Comparison of ENCODE assay signal across 18 cellular contexts in the genomic region with DNA sequence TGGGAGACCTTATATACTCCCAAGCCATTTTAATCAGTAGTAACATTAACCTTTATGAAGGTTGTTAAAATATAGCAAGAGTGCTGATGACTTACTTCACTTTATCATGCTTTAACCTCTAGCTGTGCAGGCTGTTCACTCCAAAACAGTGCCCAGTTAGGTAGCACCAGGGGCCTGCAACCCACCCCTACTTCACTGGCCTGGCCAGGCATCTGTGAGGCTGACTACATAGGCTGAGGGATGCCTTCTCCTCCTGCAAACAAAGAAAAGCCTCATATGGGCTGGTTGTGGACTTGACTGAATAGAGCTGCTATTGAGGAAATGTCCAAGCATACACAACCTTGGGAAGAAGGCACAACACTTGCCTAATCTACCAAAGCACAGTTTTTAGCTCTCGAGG.
DNase-seq lines count a peak whose midpoint lies in the region; ATAC-seq and TF ChIP-seq lines count a peak whose summit lies in the region.
"Had no signal": no experiment of that assay in that cellular context is flagged by ENCODE, and none has a peak within 500 bp of the region (broad histone marks: within the 10 kb centered on the region; RNA-seq: fewer than 3 reads in every experiment).

No MANE protein-coding gene starts in this region.

- H3K27ac ChIP-seq in neuronal stem cell (replicated peaks; ENCODE audit: low read length): peak overlapping the region; percentile 65
- H3K27ac ChIP-seq: epithelial cell of prostate, HL-60 had no signal

- peaks cover 18 to 21% of the 10 kb centered on the region in 2 donors for H3K4me1 ChIP-seq in neuronal stem cell (ENCODE audit: control insufficient read depth in 2 of 2, insufficient read depth in 1 of 2, low read depth in 1 of 2, low read length in 2 of 2)

- H3K18ac ChIP-seq in neuronal stem cell (ENCODE audit: low read length): peak overlapping the region; percentile 9

- H2AFZ ChIP-seq in neuronal stem cell (ENCODE audit: low read length): no peak overlapping the region

- H3K4me3 ChIP-seq in neuronal stem cell (ENCODE audit: low read length in 2 of 2): no peak overlapping the region
- H3K4me3 ChIP-seq: heart right ventricle had no signal

- H3K14ac ChIP-seq in neuronal stem cell (ENCODE audit: low read length): no peak overlapping the region

- no peak overlapping the region for H3K4me2 ChIP-seq in neuronal stem cell (ENCODE audit: insufficient read depth, low read length, poor library complexity, severe bottlenecking)

- no peak overlapping the region for H2BK12ac ChIP-seq in neuronal stem cell (ENCODE audit: low read length)

- H3K9ac ChIP-seq in neuronal stem cell (ENCODE audit: low read depth, low read length, poor library complexity): no peak overlapping the region

- H3K4ac ChIP-seq in neuronal stem cell (ENCODE audit: low read length): no peak overlapping the region

- H4K91ac ChIP-seq in neuronal stem cell (ENCODE audit: low read depth, low read length, poor library complexity): no peak overlapping the region

- no peak overlapping the region for H2BK120ac ChIP-seq in neuronal stem cell (ENCODE audit: low read depth, low read length)

- H3K23ac ChIP-seq in neuronal stem cell (ENCODE audit: low read depth, low read length, poor library complexity): no peak overlapping the region

- no peaks in the 10 kb centered on the region for H3K79me1 ChIP-seq in neuronal stem cell (ENCODE audit: low read depth, low read length)

- no peaks in the 10 kb centered on the region for H3K9me3 ChIP-seq in neuronal stem cell (replicated peaks in 1 of 2; ENCODE audit: control insufficient read depth in 2 of 2, insufficient read depth in 1 of 2, low read depth in 1 of 2, low read length in 2 of 2)
- H3K9me3 ChIP-seq: heart right ventricle had no signal

- ATAC-seq in GM19324 (IDR thresholded peaks at IDR 0.05; ENCODE audit: low FRiP score, unreplicated experiment): peak; percentile 33
- ATAC-seq in HG02642 (IDR thresholded peaks at IDR 0.05; ENCODE audit: poor library complexity, unreplicated experiment): peak; percentile 33
- peak; percentile 13; the same call in 2 of the 3 replicates for ATAC-seq in SK-N-SH treated with all-trans-retinoic acid at 6 μM for 48 hours
- ATAC-seq: activated naive CD4-positive, alpha-beta T cell treated with anti-CD3 and anti-CD28 coated beads, Interleukin-2, amount 50 U/mL, for 72 hours; natural killer cell treated with Interleukin-12 subunit alpha and Interleukin-12 subunit beta and Interleukin-15 and Interleukin-18, amount 100 ng/mL, for 72 hours; stimulated activated naive CD8-positive, alpha-beta T cell treated with anti-CD3 and anti-CD28 coated beads, Interleukin-15, Interleukin-2, amounts not matched to agents 100 U/mL and 50 U/mL, for 24 hours had no signal

- no CpG with 5 or more reads among the region's 1 CpG for WGBS in neuronal stem cell (ENCODE audit: extremely low coverage in 2 of 2, insufficient read length in 2 of 2, insufficient replicate concordance in 1 of 2), 2 donors

- H2AK5ac ChIP-seq in neuronal stem cell (ENCODE audit: low read depth, low read length): no peak overlapping the region

- H2BK5ac ChIP-seq in neuronal stem cell (ENCODE audit: low read length): no peak overlapping the region

- no peaks in the 10 kb centered on the region for H3K27me3 ChIP-seq in neuronal stem cell (ENCODE audit: control insufficient read depth in 3 of 3, insufficient read depth in 3 of 3, low read depth in 1 of 3, low read length in 3 of 3)
- H3K27me3 ChIP-seq: heart right ventricle had no signal

- H4K8ac ChIP-seq in neuronal stem cell (ENCODE audit: low read depth, low read length): no peak overlapping the region

- no peak overlapping the region for H2BK15ac ChIP-seq in neuronal stem cell (ENCODE audit: low read length)

- H3K36me3 ChIP-seq in neuronal stem cell (replicated peaks in 1 of 2; ENCODE audit: control insufficient read depth in 2 of 2, insufficient read depth in 2 of 2, low read length in 2 of 2): peaks cover 0 to 26% of the 10 kb centered on the region in 2 donors
- H3K36me3 ChIP-seq: heart right ventricle had no signal

- no peak for DNase-seq in neuronal stem cell (ENCODE audit: low spot score)
- DNase-seq in activated effector memory CD4-positive, alpha-beta T cell treated with Interleukin-2 at 50 U/mL for 16 hours: no peak
- DNase-seq in NCI-H226: no peak
- no peak for DNase-seq in T-helper 1 cell
- DNase-seq in NCI-H524 treated with DMSO at 0.1 percent for 48 hours (lab: John Stamatoyannopoulos, UW): no peak
- DNase-seq: activated CD4-positive, CD25-positive, alpha-beta regulatory T cell; activated CD8-positive, alpha-beta memory T cell treated with anti-CD3 and anti-CD28 coated beads, Interleukin-2, amount 50 U/mL, for 4 hours; DMS79 treated with DMSO at 0.1 percent for 48 hours; heart right ventricle; NCI-H2107; stimulated activated naive CD8-positive, alpha-beta T cell treated with anti-CD3 and anti-CD28 coated beads, Interleukin-15, Interleukin-2, amounts not matched to agents 100 U/mL and 50 U/mL, for 24 hours had no signal

TF ChIP-seq in SK-N-SH treated with all-trans-retinoic acid at 6 μM for 48 hours, 23 proteins besides CTCF, POLR2A, EP300 and RAD21:
- TF ChIP-seq OSR1 (CRISPR knock-in tag; IDR thresholded peaks at IDR 0.05) (no peak), ZNF70 (CRISPR knock-in tag; IDR thresholded peaks at IDR 0.05) (no peak), ZNF8 (CRISPR knock-in tag; IDR thresholded peaks at IDR 0.05) (no peak)
- TF ChIP-seq, protein P1, sequence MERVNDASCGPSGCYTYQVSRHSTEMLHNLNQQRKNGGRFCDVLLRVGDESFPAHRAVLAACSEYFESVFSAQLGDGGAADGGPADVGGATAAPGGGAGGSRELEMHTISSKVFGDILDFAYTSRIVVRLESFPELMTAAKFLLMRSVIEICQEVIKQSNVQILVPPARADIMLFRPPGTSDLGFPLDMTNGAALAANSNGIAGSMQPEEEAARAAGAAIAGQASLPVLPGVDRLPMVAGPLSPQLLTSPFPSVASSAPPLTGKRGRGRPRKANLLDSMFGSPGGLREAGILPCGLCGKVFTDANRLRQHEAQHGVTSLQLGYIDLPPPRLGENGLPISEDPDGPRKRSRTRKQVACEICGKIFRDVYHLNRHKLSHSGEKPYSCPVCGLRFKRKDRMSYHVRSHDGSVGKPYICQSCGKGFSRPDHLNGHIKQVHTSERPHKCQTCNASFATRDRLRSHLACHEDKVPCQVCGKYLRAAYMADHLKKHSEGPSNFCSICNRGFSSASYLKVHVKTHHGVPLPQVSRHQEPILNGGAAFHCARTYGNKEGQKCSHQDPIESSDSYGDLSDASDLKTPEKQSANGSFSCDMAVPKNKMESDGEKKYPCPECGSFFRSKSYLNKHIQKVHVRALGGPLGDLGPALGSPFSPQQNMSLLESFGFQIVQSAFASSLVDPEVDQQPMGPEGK (CRISPR knock-in tag; IDR thresholded peaks at IDR 0.05; ENCODE audit: borderline replicate concordance): no peak
